Comparison of ENCODE assay signal across 20 cellular contexts in the genomic region with DNA sequence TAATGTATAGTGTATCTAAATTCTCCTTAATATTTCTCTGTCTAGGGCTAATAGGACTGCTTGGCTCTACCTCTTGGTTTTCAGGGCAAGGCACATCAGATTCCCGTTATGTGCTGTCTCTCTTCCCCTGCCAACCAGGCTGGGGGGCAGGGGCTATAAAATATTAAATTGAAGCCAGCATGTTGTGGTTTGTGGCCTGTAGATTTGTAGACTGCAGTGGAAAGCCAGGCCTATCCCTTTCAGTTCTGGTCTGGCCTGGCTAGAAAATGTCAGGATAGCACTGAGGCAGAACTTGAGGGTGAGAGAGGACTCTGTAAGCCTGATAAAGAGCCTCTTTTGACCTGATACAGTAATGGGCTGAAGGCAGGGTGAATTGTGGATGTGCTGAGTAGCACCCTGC. TPM values are rescaled to one million over a fixed set of nuclear protein-coding genes. Genes with fewer than 3 reads are reported as not detected.
DNase-seq lines count a peak whose midpoint lies in the region; ATAC-seq and TF ChIP-seq lines count a peak whose summit lies in the region.
"Had no signal": no experiment of that assay in that cellular context is flagged by ENCODE, and none has a peak within 500 bp of the region (broad histone marks: within the 10 kb centered on the region; RNA-seq: fewer than 3 reads in every experiment).

No MANE protein-coding gene starts in this region.

- peaks cover 52% of the 10 kb centered on the region for H3K4me1 Mint-ChIP-seq in activated naive CD4-positive, alpha-beta T cell treated with anti-CD3 and anti-CD28 coated beads, Interleukin-2, amount 10 ng/mL, durations not matched to agents 7 days and 5 days
- H3K4me1 Mint-ChIP-seq in WTC11 = no peaks in the 10 kb centered on the region
- H3K4me1 Mint-ChIP-seq in endodermal cell = no peaks in the 10 kb centered on the region
- no peaks in the 10 kb centered on the region for H3K4me1 Mint-ChIP-seq in nephron progenitor cell

- H3K9ac ChIP-seq in endodermal cell (ENCODE audit: extremely low read depth, low read length, poor library complexity, severe bottlenecking) = no peak overlapping the region

- no peak overlapping the region for H3K4me3 Mint-ChIP-seq in activated naive CD4-positive, alpha-beta T cell treated with anti-CD3 and anti-CD28 coated beads, Interleukin-2, amount 10 ng/mL, durations not matched to agents 7 days and 5 days
- H3K4me3 Mint-ChIP-seq in WTC11 (no peak overlapping the region), endodermal cell (no peak overlapping the region), nephron progenitor cell (no peak overlapping the region)
- H3K4me3 Mint-ChIP-seq: activated CD4-positive, alpha-beta T cell treated with anti-CD3 and anti-CD28 coated beads for 36 hours had no signal

- ATAC-seq in activated naive CD4-positive, alpha-beta T cell treated with anti-CD3 and anti-CD28 coated beads, Interleukin-2, amount 50 U/mL, for 72 hours = no peak
- no peak for ATAC-seq in WTC11
- no peak for ATAC-seq in HG03460 (IDR thresholded peaks at IDR 0.05; ENCODE audit: unreplicated experiment)
- no peak for ATAC-seq in HG03039 (IDR thresholded peaks at IDR 0.05; ENCODE audit: unreplicated experiment)
- ATAC-seq: activated CD4-positive, alpha-beta T cell treated with anti-CD3 and anti-CD28 coated beads for 36 hours; heart right ventricle; left ventricle myocardium superior; mucosa of descending colon had no signal

- no peak for DNase-seq in activated naive CD4-positive, alpha-beta T cell treated with anti-CD3 and anti-CD28 coated beads, Interleukin-2, amount 50 U/mL, for 72 hours (ENCODE audit: low spot score in 2 of 2)
- no peak for DNase-seq in activated naive CD4-positive, alpha-beta T cell treated with anti-CD3 and anti-CD28 coated beads, Interleukin-2, amount 10 ng/mL, durations not matched to agents 7 days and 5 days
- DNase-seq in WTC11 (ENCODE audit: low spot score) (no peak), endodermal cell (no peak), nephron progenitor cell (no peak), WERI-Rb-1 (no peak)
- DNase-seq: activated CD4-positive, alpha-beta T cell treated with anti-CD3 and anti-CD28 coated beads for 36 hours; activated CD8-positive, alpha-beta memory T cell treated with anti-CD3 and anti-CD28 coated beads, Interleukin-2, amount 50 U/mL, for 4 hours; activated gamma-delta T cell treated with Interleukin-2 at 50 U/mL for 16 hours; C1 segment of cervical spinal cord; effector memory CD4-positive, alpha-beta T cell; heart right ventricle; left ventricle myocardium superior; mucosa of descending colon; NCI-H1436 treated with DMSO at 0.1 percent for 48 hours; NCI-H526 treated with DMSO at 0.1 percent for 48 hours; nucleus accumbens; testis had no signal

- TF ChIP-seq CTCF in WTC11 (IDR thresholded peaks at IDR 0.05) = no peak
- TF ChIP-seq CTCF in endodermal cell (conservative IDR thresholded peaks at IDR 0.05) = no peak
- no peak for TF ChIP-seq CTCF in nephron progenitor cell (IDR thresholded peaks at IDR 0.05)
- TF ChIP-seq CTCF in WERI-Rb-1 (IDR thresholded peaks at IDR 0.05; ENCODE audit: low read depth, low read length) = no peak

- CTCF ChIA-PET in activated naive CD4-positive, alpha-beta T cell treated with anti-CD3 and anti-CD28 coated beads, Interleukin-2, amount 10 ng/mL, durations not matched to agents 7 days and 5 days (lab: Charles Lee) = interaction anchor here (0.9 to 5.3 kb wide), 4 partner anchors 11 to 169 kb away, joined by 3 to 36 read pairs (median 4); no protein-coding TSS in a partner anchor
- CTCF ChIA-PET in WTC11 (lab: Charles Lee) = interaction anchor here (1.7 to 2.0 kb wide), 2 partner anchors 65 to 171 kb away, joined by 4 to 5 read pairs; no protein-coding TSS in a partner anchor

- peaks cover 43 to 49% of the 10 kb centered on the region in 2 donors for H3K36me3 Mint-ChIP-seq in activated naive CD4-positive, alpha-beta T cell treated with anti-CD3 and anti-CD28 coated beads, Interleukin-2, amount 50 U/mL, for 72 hours
- peaks cover 86% of the 10 kb centered on the region for H3K36me3 Mint-ChIP-seq in activated naive CD4-positive, alpha-beta T cell treated with anti-CD3 and anti-CD28 coated beads, Interleukin-2, amount 10 ng/mL, durations not matched to agents 7 days and 5 days
- H3K36me3 Mint-ChIP-seq in WTC11 (peaks cover 90% of the 10 kb centered on the region), endodermal cell (ENCODE audit: low read depth) (peaks cover 84% of the 10 kb centered on the region), nephron progenitor cell (ENCODE audit: low read depth) (peaks cover 85% of the 10 kb centered on the region)

- no peaks in the 10 kb centered on the region for H3K27me3 Mint-ChIP-seq in activated naive CD4-positive, alpha-beta T cell treated with anti-CD3 and anti-CD28 coated beads, Interleukin-2, amount 10 ng/mL, durations not matched to agents 7 days and 5 days
- H3K27me3 Mint-ChIP-seq in WTC11 (ENCODE audit: low read depth) (no peaks in the 10 kb centered on the region), endodermal cell (ENCODE audit: insufficient read depth) (no peaks in the 10 kb centered on the region), nephron progenitor cell (ENCODE audit: low read depth, poor library complexity) (no peaks in the 10 kb centered on the region)
- H3K27me3 Mint-ChIP-seq: activated CD4-positive, alpha-beta T cell treated with anti-CD3 and anti-CD28 coated beads for 36 hours had no signal

- no peak overlapping the region for H3K27ac ChIP-seq in endodermal cell (ENCODE audit: low read depth, low read length)
- H3K27ac ChIP-seq in WERI-Rb-1 = no peak overlapping the region
- H3K27ac ChIP-seq: testis had no signal

- H3K4me3 ChIP-seq in endodermal cell (ENCODE audit: low read length) = no peak overlapping the region
- H3K4me3 ChIP-seq in WERI-Rb-1 (ENCODE audit: low read depth, low read length) = no peak overlapping the region
- H3K4me3 ChIP-seq: heart right ventricle, mucosa of descending colon, testis had no signal

- no peaks in the 10 kb centered on the region for H3K9me3 ChIP-seq in endodermal cell (ENCODE audit: control insufficient read depth, low read length)
- H3K9me3 ChIP-seq in WERI-Rb-1 (ENCODE audit: severe bottlenecking) = no peaks in the 10 kb centered on the region
- H3K9me3 ChIP-seq: heart right ventricle, mucosa of descending colon, testis had no signal

- H3K36me3 ChIP-seq in endodermal cell (ENCODE audit: control insufficient read depth, insufficient read depth, low read length) (peaks cover 98% of the 10 kb centered on the region), WERI-Rb-1 (peaks cover 94% of the 10 kb centered on the region)

- 94% methylated on average over 1 of the region's 1 CpG; no CpG with 5 or more reads in 1 of the 2 experiments for WGBS in endodermal cell (ENCODE audit: insufficient coverage in 1 of 2, insufficient read length in 1 of 2), 2 experiments

- POLR2A ChIA-PET in WTC11 (lab: Charles Lee) = interaction anchor here (0.6 kb wide), 1 partner anchor 147 kb away, joined by 5 read pairs; no protein-coding TSS in a partner anchor

- H3K4me1 ChIP-seq in endodermal cell (ENCODE audit: control insufficient read depth, insufficient read depth, low read length) = no peaks in the 10 kb centered on the region
- H3K4me1 ChIP-seq: testis had no signal

- no peaks in the 10 kb centered on the region for H3K27me3 ChIP-seq in endodermal cell (ENCODE audit: control insufficient read depth, insufficient read depth, low read length, poor library complexity, severe bottlenecking)
- no peaks in the 10 kb centered on the region for H3K27me3 ChIP-seq in WERI-Rb-1 (ENCODE audit: insufficient read depth, low read depth, severe bottlenecking)
- H3K27me3 ChIP-seq: heart right ventricle, testis had no signal

- peak overlapping the region; percentile 64 to 87 for H3K27ac Mint-ChIP-seq in activated naive CD4-positive, alpha-beta T cell treated with anti-CD3 and anti-CD28 coated beads, Interleukin-2, amount 50 U/mL, for 72 hours
- no peak overlapping the region for H3K27ac Mint-ChIP-seq in activated naive CD4-positive, alpha-beta T cell treated with anti-CD3 and anti-CD28 coated beads, Interleukin-2, amount 10 ng/mL, durations not matched to agents 7 days and 5 days
- H3K27ac Mint-ChIP-seq in WTC11 (0 out of 2 replicates have a peak overlapping the region, but pooled peaks have one; percentile 27), endodermal cell (peak overlapping the region; percentile 58), nephron progenitor cell (peak overlapping the region; percentile 36)
- H3K27ac Mint-ChIP-seq: activated CD4-positive, alpha-beta T cell treated with anti-CD3 and anti-CD28 coated beads for 36 hours had no signal

- no peaks in the 10 kb centered on the region for H3K9me3 Mint-ChIP-seq in activated naive CD4-positive, alpha-beta T cell treated with anti-CD3 and anti-CD28 coated beads, Interleukin-2, amount 50 U/mL, for 72 hours
- no peaks in the 10 kb centered on the region for H3K9me3 Mint-ChIP-seq in activated naive CD4-positive, alpha-beta T cell treated with anti-CD3 and anti-CD28 coated beads, Interleukin-2, amount 10 ng/mL, durations not matched to agents 7 days and 5 days
- H3K9me3 Mint-ChIP-seq in WTC11 = no peaks in the 10 kb centered on the region
- no peaks in the 10 kb centered on the region for H3K9me3 Mint-ChIP-seq in endodermal cell
- no peaks in the 10 kb centered on the region for H3K9me3 Mint-ChIP-seq in nephron progenitor cell

RNA-seq across cellular contexts. Expression of gene GRK2, which starts 14.4 kb away (rescaled TPM):
- total RNA-seq in activated naive CD4-positive, alpha-beta T cell treated with anti-CD3 and anti-CD28 coated beads, Interleukin-2, amount 50 U/mL, for 72 hours = 100 to 1,000 TPM; 289 to 376 TPM
- total RNA-seq in WTC11 (2021) (59.4 to 68.1 TPM (median 61.4 TPM) in 3 replicates), endodermal cell (10 to 100 TPM; 58.0 to 61.7 TPM)
- polyA plus RNA-seq in endodermal cell (2013, experiment 1 of 2) = 43.5 TPM
- 39.5 TPM for polyA plus RNA-seq in endodermal cell (2013, experiment 2 of 2)

RNA-seq across cellular contexts. Expression of gene ANKRD13D, which starts 37.3 kb away (rescaled TPM):
- total RNA-seq in activated naive CD4-positive, alpha-beta T cell treated with anti-CD3 and anti-CD28 coated beads, Interleukin-2, amount 50 U/mL, for 72 hours = 100 to 1,000 TPM in 1 of 2 donors, 10 to 100 TPM in 1; 76.0 to 213 TPM
- total RNA-seq in WTC11 (2021) (36.8 to 55.5 TPM (median 42.4 TPM) in 3 replicates), endodermal cell (10 to 100 TPM; 56.6 to 58.6 TPM)
- polyA plus RNA-seq in endodermal cell (2013, experiment 1 of 2) = 30.0 TPM
- polyA plus RNA-seq in endodermal cell (2013, experiment 2 of 2) = 27.5 TPM

RNA-seq across cellular contexts. Expression of gene SSH3, which starts 51.5 kb away (rescaled TPM):
- total RNA-seq in activated naive CD4-positive, alpha-beta T cell treated with anti-CD3 and anti-CD28 coated beads, Interleukin-2, amount 50 U/mL, for 72 hours = 10 to 100 TPM; 11.6 to 16.5 TPM
- 34.8 to 43.4 TPM (median 42.3 TPM) in 3 replicates for total RNA-seq in WTC11 (2021)
- total RNA-seq in endodermal cell = 10 to 100 TPM; 39.1 to 44.4 TPM
- 22.0 TPM for polyA plus RNA-seq in endodermal cell (2013, experiment 1 of 2)
- 16.0 TPM for polyA plus RNA-seq in endodermal cell (2013, experiment 2 of 2)
